Comparison of ENCODE assay signal across 9 cellular contexts in the genomic region with DNA sequence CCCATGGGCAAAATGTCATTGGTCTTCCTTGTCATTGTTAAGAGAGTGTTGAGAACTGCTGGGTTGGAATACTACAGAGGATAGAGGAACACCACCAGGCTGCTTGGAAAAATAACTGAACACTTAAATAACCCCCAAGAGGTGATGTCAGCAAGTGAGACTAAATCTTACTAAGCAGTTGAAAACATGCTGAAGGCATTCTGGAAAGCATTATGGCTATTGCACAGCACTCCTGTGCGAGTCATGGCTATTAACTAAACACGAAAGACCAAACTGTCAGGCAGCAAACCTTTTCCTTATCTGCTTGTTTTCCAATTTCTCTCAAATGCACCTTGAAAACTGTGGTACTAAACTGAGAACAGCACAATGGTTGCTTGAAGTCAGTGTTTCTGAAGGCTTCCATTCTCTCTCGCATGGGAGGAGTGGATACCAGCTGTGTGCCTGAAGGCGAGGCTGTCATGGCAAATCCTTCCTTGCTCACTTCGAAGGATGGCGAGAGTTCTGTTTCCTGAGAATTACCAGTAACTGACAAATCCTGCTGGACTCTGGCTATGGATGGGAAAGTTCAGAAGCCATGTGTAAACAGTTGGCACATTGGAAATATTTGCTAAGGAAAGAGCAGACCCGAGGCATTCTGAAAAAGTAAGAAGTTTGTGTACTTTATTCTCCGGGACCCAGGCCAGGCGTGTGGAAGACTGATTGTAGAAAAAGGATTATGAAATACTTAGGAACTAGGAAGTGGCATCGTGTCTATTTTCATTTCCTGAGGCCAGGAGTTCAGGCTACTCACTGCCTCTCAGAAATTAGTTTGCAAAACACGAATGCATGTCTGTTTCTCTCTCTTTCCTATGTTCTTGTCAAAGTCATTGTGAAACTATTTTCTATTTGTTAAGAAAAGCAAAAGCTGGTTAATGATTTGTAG.
A peak's percentile ranks its signal among the peaks of the same experiment; 100 is the strongest.
DNase-seq lines count a peak whose midpoint lies in the region; ATAC-seq and TF ChIP-seq lines count a peak whose summit lies in the region.
"Had no signal": no experiment of that assay in that cellular context is flagged by ENCODE, and none has a peak within 500 bp of the region (broad histone marks: within the 10 kb centered on the region; RNA-seq: fewer than 3 reads in every experiment).

No MANE protein-coding gene starts in this region.

- in situ Hi-C loops in brain microvascular endothelial cell (cut with HindIII; ENCODE audit: low pct_ligation_motif_present, low sequenced_read_pairs): no loop called here

- CTCF ChIA-PET in AG04450 (lab: Charles Lee): no interaction called here

- TF ChIP-seq CTCF in AG04450 (IDR thresholded peaks at IDR 0.05; ENCODE audit: low read depth, low read length) (no peak), brain microvascular endothelial cell (IDR thresholded peaks at IDR 0.05; ENCODE audit: low read depth, low read length, missing control alignments) (no peak), lower lobe of right lung (IDR thresholded peaks at IDR 0.05) (no peak), GM10266 (IDR thresholded peaks at IDR 0.05; ENCODE audit: control insufficient read depth, insufficient read depth, low read depth, missing control alignments) (no peak)

- H3K4me1 ChIP-seq in lower lobe of right lung: peaks cover 4% of the 10 kb centered on the region

- H3K27me3 ChIP-seq in AG04450 (ENCODE audit: control insufficient read depth, insufficient read depth, low read length) (no peaks in the 10 kb centered on the region), brain microvascular endothelial cell (replicated peaks) (no peaks in the 10 kb centered on the region), lower lobe of right lung (ENCODE audit: low read depth) (no peaks in the 10 kb centered on the region)

- H3K9me3 ChIP-seq in AG04450 (ENCODE audit: control insufficient read depth, insufficient read depth, low read length): no peaks in the 10 kb centered on the region
- no peaks in the 10 kb centered on the region for H3K9me3 ChIP-seq in lower lobe of right lung

- intact Hi-C loops in lower lobe of right lung (cut with DNase I): no loop called here

- H3K27ac ChIP-seq in AG04450 (ENCODE audit: low read depth, low read length) (peak overlapping the region; percentile 65), brain microvascular endothelial cell (peak overlapping the region; percentile 68), lower lobe of right lung (peak overlapping the region; percentile 44)

- H3K36me3 ChIP-seq in brain microvascular endothelial cell (replicated peaks): no peaks in the 10 kb centered on the region
- H3K36me3 ChIP-seq in lower lobe of right lung: no peaks in the 10 kb centered on the region

- H3K4me3 ChIP-seq in AG04450 (ENCODE audit: low read depth, low read length) (peak overlapping the region; percentile 24), brain microvascular endothelial cell (ENCODE audit: low read depth, low read length) (no peak overlapping the region), lower lobe of right lung (no peak overlapping the region)

- POLR2A ChIA-PET in AG04450 (lab: Yijun Ruan, JAX): no interaction called here

- DNase-seq in AG04450 (ENCODE audit: low read depth, low spot score): peak; percentile 52
- peak; percentile 60 for DNase-seq in brain microvascular endothelial cell
- DNase-seq in lower lobe of right lung: peak; percentile 67
- DNase-seq in GM10266 (ENCODE audit: extremely low spot score): no peak
- DNase-seq in NCI-H2196 (lab: John Stamatoyannopoulos, UW; ENCODE audit: unreplicated experiment): no peak
- no peak for DNase-seq in NCI-H524 (lab: John Stamatoyannopoulos, UW)
- DNase-seq: cortex of kidney had no signal

- ATAC-seq in HG02981 (IDR thresholded peaks at IDR 0.05; ENCODE audit: unreplicated experiment): peak; percentile 75
- ATAC-seq in lower lobe of right lung: peak; percentile 93 to 98
- ATAC-seq in GM21717 (IDR thresholded peaks at IDR 0.05; ENCODE audit: unreplicated experiment): no peak

Comparison
In these comparisons a context has a peak if more than half of its experiments do, and no peak if none do; other contexts are left out.
1. DNase-seq: peak in AG04450 (single experiment), brain microvascular endothelial cell (single experiment) and lower lobe of right lung (single experiment); none in GM10266 (single experiment), NCI-H2196 (single experiment) and NCI-H524 (0 of 2).
2. Peak in every context shown above with its lines, with median percentiles within 50 percentile points of each other: H3K27ac ChIP-seq.